14 cellular contexts compared by ENCODE assay signal in genomic region chr5:5822729-5823257, GRCh38.
DNase-seq lines count a peak whose midpoint lies in the region; ATAC-seq and TF ChIP-seq lines count a peak whose summit lies in the region.
"Had no signal": no experiment of that assay in that cellular context is flagged by ENCODE, and none has a peak within 500 bp of the region (broad histone marks: within the 10 kb centered on the region; RNA-seq: fewer than 3 reads in every experiment).

No MANE protein-coding gene starts in this region.

- H3K27me3 ChIP-seq in BLaER1 (no peaks in the 10 kb centered on the region), IMR-90 (ENCODE audit: control insufficient read depth, insufficient read depth, low read length) (no peaks in the 10 kb centered on the region)

- no TSS peak for BruUV-seq in IMR-90 (replicated peaks; lab: Mats Ljungman, UMichigan)

- intact Hi-C loops in IMR-90 (cut with micrococcal nuclease) (no loop called here), Right ventricle myocardium superior (cut with DNase I) (no loop called here)

- no peak overlapping the region for H3K23ac ChIP-seq in IMR-90 (ENCODE audit: low read depth, low read length)

- H4K20me1 ChIP-seq in BLaER1 (no peaks in the 10 kb centered on the region), IMR-90 (ENCODE audit: insufficient read depth, low read length) (no peaks in the 10 kb centered on the region)

- H2BK20ac ChIP-seq in IMR-90 (ENCODE audit: low read depth, low read length) = no peak overlapping the region

- H3K79me1 ChIP-seq in IMR-90 (ENCODE audit: low read depth in 1 of 2, low read length in 2 of 2) = no peaks in the 10 kb centered on the region

- TF ChIP-seq CTCF in IMR-90 (conservative IDR thresholded peaks at IDR 0.05; ENCODE audit: low read depth, low read length) = no peak

- POLR2A ChIA-PET in IMR-90 (lab: Charles Lee; ENCODE audit: unreplicated experiment) = no interaction called here

- H3K9me3 ChIP-seq in BLaER1 = no peaks in the 10 kb centered on the region
- peaks cover 19% of the 10 kb centered on the region for H3K9me3 ChIP-seq in IMR-90 (ENCODE audit: control insufficient read depth, insufficient read depth, low read length)

- H3K4me3 ChIP-seq in BLaER1 = no peak overlapping the region
- no peak overlapping the region for H3K4me3 ChIP-seq in IMR-90 (ENCODE audit: insufficient read depth, low read depth, low read length)
- H3K4me3 ChIP-seq: GM23248 had no signal

- CTCF ChIA-PET in IMR-90 (lab: Yijun Ruan, JAX) = no interaction called here

- H2AK5ac ChIP-seq in IMR-90 (ENCODE audit: low read depth, low read length) = no peak overlapping the region

- no peak overlapping the region for H3K56ac ChIP-seq in IMR-90 (ENCODE audit: extremely low read depth, insufficient read depth, low read length)

- no peak for TF ChIP-seq RAD21 in IMR-90 (IDR thresholded peaks at IDR 0.05; ENCODE audit: low read length)

- no peak overlapping the region for H4K91ac ChIP-seq in IMR-90 (ENCODE audit: insufficient read depth, low read depth, low read length)

- no peak overlapping the region for H3K14ac ChIP-seq in IMR-90 (replicated peaks; ENCODE audit: low read depth, low read length)

- no peak overlapping the region for H2AFZ ChIP-seq in IMR-90 (replicated peaks; ENCODE audit: low read length, poor library complexity)
- H2AFZ ChIP-seq: GM23248 had no signal

- WGBS in IMR-90 (ENCODE audit: extremely low coverage in 2 of 2, insufficient read length in 1 of 2), 2 experiments = no CpG with 5 or more reads among the region's 3 CpGs

- no peak overlapping the region for H3K4ac ChIP-seq in IMR-90 (ENCODE audit: low read depth, low read length)

- no peak overlapping the region for H3K18ac ChIP-seq in IMR-90 (ENCODE audit: low read depth, low read length)

- H4K8ac ChIP-seq in IMR-90 (ENCODE audit: low read depth in 2 of 2, low read length in 2 of 2) = no peak overlapping the region

- no peak overlapping the region for H3K9ac ChIP-seq in BLaER1
- H3K9ac ChIP-seq in IMR-90 (ENCODE audit: low read depth, low read length) = no peak overlapping the region
- H3K9ac ChIP-seq: GM23248 had no signal

- no peak overlapping the region for H2AK9ac ChIP-seq in IMR-90 (replicated peaks; ENCODE audit: low read depth, low read length, poor library complexity)

- dilution Hi-C loops in IMR-90 (cut with HindIII; ENCODE audit: low sequenced_read_pairs, unreplicated experiment) = no loop called here

- H3K4me1 ChIP-seq in BLaER1 (peaks cover 11% of the 10 kb centered on the region), IMR-90 (ENCODE audit: control insufficient read depth, insufficient read depth, low read length) (no peaks in the 10 kb centered on the region)

- no peak for TF ChIP-seq POLR2A in IMR-90 (IDR thresholded peaks at IDR 0.05; ENCODE audit: low read depth, low read length)

- in situ Hi-C loops in IMR-90 (cut with MboI; ENCODE audit: low sequenced_read_pairs) = no loop called here

- H3K9me1 ChIP-seq in IMR-90 (ENCODE audit: insufficient read depth, low read length) = no peaks in the 10 kb centered on the region

- H3K27ac ChIP-seq in BLaER1 (no peak overlapping the region), IMR-90 (ENCODE audit: insufficient read depth, low read length) (no peak overlapping the region)
- H3K27ac ChIP-seq: C4-2B, GM23248 had no signal

- H3K4me2 ChIP-seq in BLaER1 = peak overlapping the region; percentile 29
- H3K4me2 ChIP-seq in IMR-90 (ENCODE audit: low read depth, low read length) = no peak overlapping the region

- no peak for DNase-seq in IMR-90
- DNase-seq in NCI-H524 (lab: John Stamatoyannopoulos, UW) = no peak
- no peak for DNase-seq in Right ventricle myocardium superior
- no peak for DNase-seq in SKM-1 treated with dmso at 0.1 percent for 144 hours (lab: John Stamatoyannopoulos, UW; ENCODE audit: unreplicated experiment)
- DNase-seq: CD4-positive, alpha-beta memory T cell; DMS153; DMS79 treated with DMSO at 0.1 percent for 48 hours; EL; GM23248; H7; Karpas-422 had no signal

- no peak overlapping the region for H2BK15ac ChIP-seq in IMR-90 (ENCODE audit: low read depth, low read length)

- H3K36me3 ChIP-seq in BLaER1 = no peaks in the 10 kb centered on the region
- no peaks in the 10 kb centered on the region for H3K36me3 ChIP-seq in IMR-90 (ENCODE audit: control insufficient read depth, insufficient read depth, low read length)

- no peak overlapping the region for H2BK120ac ChIP-seq in IMR-90 (ENCODE audit: low read depth, low read length)

- ATAC-seq in GM18498 (IDR thresholded peaks at IDR 0.05; ENCODE audit: unreplicated experiment) (peak; percentile 52), IMR-90 (ENCODE audit: low read depth) (no peak), Right ventricle myocardium superior (ENCODE audit: poor library complexity) (no peak)

- no peak overlapping the region for H4K5ac ChIP-seq in IMR-90 (ENCODE audit: low read depth, low read length)

- no peak overlapping the region for H2BK5ac ChIP-seq in IMR-90 (ENCODE audit: low read depth, low read length, poor library complexity, severe bottlenecking)

TF ChIP-seq in IMR-90, 13 proteins besides CTCF, POLR2A, EP300 and RAD21:
- TF ChIP-seq MAFK (IDR thresholded peaks at IDR 0.05; ENCODE audit: low read depth, low read length) (peak; percentile 64), NFE2L2 (IDR thresholded peaks at IDR 0.05; ENCODE audit: low read depth, low read length) (peak; percentile 81)
- TF ChIP-seq, protein P1, sequence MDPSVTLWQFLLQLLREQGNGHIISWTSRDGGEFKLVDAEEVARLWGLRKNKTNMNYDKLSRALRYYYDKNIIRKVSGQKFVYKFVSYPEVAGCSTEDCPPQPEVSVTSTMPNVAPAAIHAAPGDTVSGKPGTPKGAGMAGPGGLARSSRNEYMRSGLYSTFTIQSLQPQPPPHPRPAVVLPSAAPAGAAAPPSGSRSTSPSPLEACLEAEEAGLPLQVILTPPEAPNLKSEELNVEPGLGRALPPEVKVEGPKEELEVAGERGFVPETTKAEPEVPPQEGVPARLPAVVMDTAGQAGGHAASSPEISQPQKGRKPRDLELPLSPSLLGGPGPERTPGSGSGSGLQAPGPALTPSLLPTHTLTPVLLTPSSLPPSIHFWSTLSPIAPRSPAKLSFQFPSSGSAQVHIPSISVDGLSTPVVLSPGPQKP (IDR thresholded peaks at IDR 0.05; ENCODE audit: borderline replicate concordance, low read depth, low read length) = no peak
TF ChIP-seq in IMR-90: peak in this region for 2.
